ENCODE assay signal across 8 cellular contexts in genomic region chr5:177317959-177318377, GRCh38. TPM values are rescaled to one million over a fixed set of nuclear protein-coding genes. Genes with fewer than 3 reads are reported as not detected.
A peak's percentile ranks its signal among the peaks of the same experiment; 100 is the strongest.
DNase-seq lines count a peak whose midpoint lies in the region; ATAC-seq, FAIRE-seq and TF ChIP-seq lines count a peak whose summit lies in the region.

No MANE protein-coding gene starts in this region.

- no peaks in the 10 kb centered on the region for H3K9me3 ChIP-seq in SJCRH30 (replicated peaks)
- H3K9me3 ChIP-seq in gastroesophageal sphincter = no peaks in the 10 kb centered on the region
- H3K9me3 ChIP-seq in pancreas = no peaks in the 10 kb centered on the region
- no peaks in the 10 kb centered on the region for H3K9me3 ChIP-seq in upper lobe of right lung

- peak; percentile 75 for DNase-seq in Daoy (ENCODE audit: low read depth)
- DNase-seq in Kasumi-1 (lab: John Stamatoyannopoulos, UW) = peak; percentile 79 to 86
- DNase-seq in SJCRH30 = peak; percentile 69 to 81
- DNase-seq in activated effector memory CD4-positive, alpha-beta T cell treated with anti-CD3 and anti-CD28 coated beads, Interleukin-2, amount 50 U/mL, for 16 hours = peak; percentile 90
- DNase-seq in pancreas = peak in 5 of 6 donors; percentile 82 to 87 (median 85)
- peak; percentile 75 for DNase-seq in upper lobe of right lung

- peak in 3 of 4 experiments; percentile 77 to 84 (median 84) for TF ChIP-seq CTCF in gastroesophageal sphincter (IDR thresholded peaks at IDR 0.05)
- TF ChIP-seq CTCF in pancreas (IDR thresholded peaks at IDR 0.05) = peak; percentile 69 to 86 (median 78)
- peak; percentile 88 for TF ChIP-seq CTCF in upper lobe of right lung (IDR thresholded peaks at IDR 0.05)

- TF ChIP-seq EP300 in gastroesophageal sphincter (IDR thresholded peaks at IDR 0.05) = no peak

- no peaks in the 10 kb centered on the region for H3K4me1 ChIP-seq in SJCRH30
- H3K4me1 ChIP-seq in gastroesophageal sphincter = peaks cover 0 to 1% (median 0%) of the 10 kb centered on the region in 3 donors
- H3K4me1 ChIP-seq in pancreas = peaks cover 0 to 4% (median 4%) of the 10 kb centered on the region in 3 donors
- no peaks in the 10 kb centered on the region for H3K4me1 ChIP-seq in upper lobe of right lung

- H3K36me3 ChIP-seq in SJCRH30 (no peaks in the 10 kb centered on the region), gastroesophageal sphincter (peaks cover 0 to 16% of the 10 kb centered on the region in 2 donors), pancreas (no peaks in the 10 kb centered on the region), upper lobe of right lung (no peaks in the 10 kb centered on the region)

- H3K27ac ChIP-seq in SJCRH30 (no peak overlapping the region), gastroesophageal sphincter (no peak overlapping the region), pancreas (no peak overlapping the region), upper lobe of right lung (no peak overlapping the region)

- no peak for TF ChIP-seq POLR2A in gastroesophageal sphincter (IDR thresholded peaks at IDR 0.05)

- ATAC-seq in gastroesophageal sphincter = peak; percentile 54
- ATAC-seq in pancreas = peak; percentile 85 to 93 (median 90)
- ATAC-seq in upper lobe of right lung = peak; percentile 81
- ATAC-seq in HG02759 (IDR thresholded peaks at IDR 0.05; ENCODE audit: unreplicated experiment) = no peak

- 26 to 45% methylated on average over 4 of the region's 7 CpGs for WGBS in gastroesophageal sphincter (ENCODE audit: low coverage in 1 of 2), 2 donors
- WGBS in pancreas, 2 donors = 7 to 11% methylated on average over 7 of the region's 7 CpGs

- no peak for FAIRE-seq in pancreas (lab: Jason Lieb, UNC)

- H3K4me3 ChIP-seq in SJCRH30 (no peak overlapping the region), gastroesophageal sphincter (no peak overlapping the region), pancreas (no peak overlapping the region), upper lobe of right lung (no peak overlapping the region)

- H3K27me3 ChIP-seq in SJCRH30 (no peaks in the 10 kb centered on the region), gastroesophageal sphincter (no peaks in the 10 kb centered on the region), pancreas (no peaks in the 10 kb centered on the region), upper lobe of right lung (no peaks in the 10 kb centered on the region)

- intact Hi-C loops in pancreas (cut with DNase I) (loop anchor here in 1 of 3 donors (10.0 kb wide), 2 partner anchors 67 to 137 kb away; partner anchors contain the start of gene SLC34A1), upper lobe of right lung (cut with DNase I) (no loop called here)

RNA-seq across cellular contexts. Expression of gene MXD3, which starts 6.3 kb away (rescaled TPM):
- total RNA-seq in Daoy (2014; rRNA removed; shearing (Covaris generic)) = 16.7 and 23.4 TPM in 2 replicates
- total RNA-seq in SJCRH30 (2014; rRNA removed; shearing (Covaris generic)) = 36.6 and 37.6 TPM in 2 replicates
- total RNA-seq in gastroesophageal sphincter (10 to 100 TPM in 1 of 4 donors, 1 to 10 TPM in 3; 1.7 to 10.9 (median 6.3) TPM), pancreas (1 to 10 TPM; 3.0 to 7.1 (median 5.4) TPM), upper lobe of right lung (10.1 TPM)
- 10 to 100 TPM; 34.2 to 55.0 TPM for polyA plus RNA-seq in pancreas

RNA-seq across cellular contexts. Expression of gene PRELID1, which starts 14.4 kb away (rescaled TPM):
- 434 and 468 TPM in 2 replicates for total RNA-seq in Daoy (2014; rRNA removed; shearing (Covaris generic))
- total RNA-seq in SJCRH30 (2014; rRNA removed; shearing (Covaris generic)) = 226 and 259 TPM in 2 replicates
- total RNA-seq in gastroesophageal sphincter (10 to 100 TPM; 60.4 to 97.5 (median 73.5) TPM), pancreas (100 to 1,000 TPM in 4 of 6 donors, 10 to 100 TPM in 2; 77.8 to 153 (median 127) TPM), upper lobe of right lung (87.0 TPM)
- polyA plus RNA-seq in pancreas = 100 to 1,000 TPM in 1 of 2 donors, 10 to 100 TPM in 1; 98.6 to 134 TPM

RNA-seq across cellular contexts. Expression of gene RAB24, which starts 14.4 kb away (rescaled TPM):
- 16.6 and 18.8 TPM in 2 replicates for total RNA-seq in Daoy (2014; rRNA removed; shearing (Covaris generic))
- total RNA-seq in SJCRH30 (2014; rRNA removed; shearing (Covaris generic)) = 24.1 and 25.4 TPM in 2 replicates
- 10 to 100 TPM; 21.4 to 32.4 (median 24.8) TPM for total RNA-seq in gastroesophageal sphincter
- total RNA-seq in pancreas = 10 to 100 TPM; 34.5 to 43.1 (median 37.7) TPM
- polyA plus RNA-seq in pancreas = 100 to 1,000 TPM; 125 to 160 TPM
- total RNA-seq in upper lobe of right lung = 36.3 TPM

RNA-seq across cellular contexts. Expression of gene LMAN2, which starts 33.5 kb away (rescaled TPM):
- 269 and 285 TPM in 2 replicates for total RNA-seq in Daoy (2014; rRNA removed; shearing (Covaris generic))
- 144 and 156 TPM in 2 replicates for total RNA-seq in SJCRH30 (2014; rRNA removed; shearing (Covaris generic))
- total RNA-seq in gastroesophageal sphincter (100 to 1,000 TPM in 3 of 4 donors, 10 to 100 TPM in 1; 78.1 to 147 (median 111) TPM), pancreas (100 to 1,000 TPM in 2 of 6 donors, 10 to 100 TPM in 4; 71.1 to 128 (median 92.6) TPM), upper lobe of right lung (117 TPM)
- 100 to 1,000 TPM in 1 of 2 donors, 10 to 100 TPM in 1; 80.7 to 110 TPM for polyA plus RNA-seq in pancreas

RNA-seq across cellular contexts. Expression of gene RGS14, which starts 39.8 kb away (rescaled TPM):
- total RNA-seq in Daoy (2014; rRNA removed; shearing (Covaris generic)) = 18.1 and 30.5 TPM in 2 replicates
- total RNA-seq in SJCRH30 (2014; rRNA removed; shearing (Covaris generic)) = 4.0 and 4.8 TPM in 2 replicates
- total RNA-seq in gastroesophageal sphincter = 10 to 100 TPM in 3 of 4 donors, 1 to 10 TPM in 1; 7.6 to 20.1 (median 13.7) TPM
- 10 to 100 TPM in 4 of 6 donors, 1 to 10 TPM in 2; 7.0 to 15.7 (median 11.3) TPM for total RNA-seq in pancreas
- polyA plus RNA-seq in pancreas = 10 to 100 TPM; 24.7 to 30.9 TPM
- total RNA-seq in upper lobe of right lung = 17.5 TPM
